In genomic region chr1:46941135-46941694, GRCh38 we compare ENCODE assay signal across 32 cellular contexts. TPM values are rescaled to one million over a fixed set of nuclear protein-coding genes. Genes with fewer than 3 reads are reported as not detected.
"Had no signal": no experiment of that assay in that cellular context is flagged by ENCODE, and none has a peak within 500 bp of the region (broad histone marks: within the 10 kb centered on the region; RNA-seq: fewer than 3 reads in every experiment).

Gene CYP4A11, minus strand, starts transcription at chr1:46941476. Its CDS starts 43 bp downstream, at chr1:46941433.

- H3K36me3 ChIP-seq: brain microvascular endothelial cell, SJSA1 had no signal

- DNase-seq: activated CD4-positive, alpha-beta T cell treated with anti-CD3 and anti-CD28 coated beads for 48 hours; activated CD4-positive, alpha-beta T cell treated with anti-CD3 and anti-CD28 coated beads, Interleukin-2, amount 50 U/mL, for 4 hours; activated CD4-positive, CD25-positive, alpha-beta regulatory T cell treated with anti-CD3 and anti-CD28 coated beads, Interleukin-2, amount 50 U/mL, for 72 hours; activated CD8-positive, alpha-beta memory T cell treated with anti-CD3 and anti-CD28 coated beads, Interleukin-2, amount 50 U/mL, for 48 hours; activated CD8-positive, alpha-beta T cell treated with anti-CD3 and anti-CD28 coated beads, Interleukin-2, amount 10 ng/mL, durations not matched to agents 7 days and 5 days; activated naive CD4-positive, alpha-beta T cell treated with Interleukin-2 at 50 U/mL for 16 hours; activated naive CD8-positive, alpha-beta T cell treated with anti-CD3 and anti-CD28 coated beads, Interleukin-2, amount 50 U/mL, for 24 hours; activated T-cell treated with anti-CD3 and anti-CD28 coated beads, Interleukin-2, amount 50 U/mL, for 1 hour; amygdala; brain microvascular endothelial cell; NCI-H1092 treated with DMSO at 0.1 percent for 48 hours; NCI-H1436; NCI-H1694 treated with DMSO at 0.1 percent for 48 hours; NCI-H2029 treated with DMSO at 0.1 percent for 48 hours; NCI-H345; NCI-H510A; NCI-H526 treated with DMSO at 0.1 percent for 48 hours; NCI-H82; OCI-M1; SHP77; SW 1271 had no signal

- H3K4me1 ChIP-seq: SJSA1 had no signal

- H3K27ac ChIP-seq: brain microvascular endothelial cell, KMS-11, RWPE1, SJSA1 had no signal

- H3K9me3 ChIP-seq: SJSA1 had no signal

- H3K4me2 ChIP-seq: KMS-11 had no signal

- ATAC-seq: activated CD8-positive, alpha-beta T cell treated with anti-CD3 and anti-CD28 coated beads, Interleukin-2, amount 10 ng/mL, durations not matched to agents 7 days and 5 days; activated naive CD4-positive, alpha-beta T cell treated with anti-CD3 and anti-CD28 coated beads, Interleukin-2, amount 50 U/mL, for 72 hours; activated naive CD8-positive, alpha-beta T cell treated with anti-CD3 and anti-CD28 coated beads, Interleukin-2, amount 50 U/mL, for 24 hours; Panc1; SK-N-SH treated with all-trans-retinoic acid at 6 μM for 48 hours; WTC11 had no signal

- H3K4me3 Mint-ChIP-seq: activated CD8-positive, alpha-beta T cell treated with anti-CD3 and anti-CD28 coated beads, Interleukin-2, amount 10 ng/mL, durations not matched to agents 7 days and 5 days; activated naive CD8-positive, alpha-beta T cell treated with anti-CD3 and anti-CD28 coated beads, Interleukin-2, amount 50 U/mL, for 24 hours; T-helper 2 cell treated with Interferon-gamma antibody and Interleukin-4, amounts not matched to agents 5 μg/mL and 100 μg/mL, for 36 hours; WTC11 had no signal

- H3K9ac ChIP-seq: KMS-11 had no signal

- H3K27me3 ChIP-seq: brain microvascular endothelial cell, SJSA1 had no signal

- H3K9me3 Mint-ChIP-seq: activated naive CD4-positive, alpha-beta T cell treated with anti-CD3 and anti-CD28 coated beads, Interleukin-2, amount 50 U/mL, for 72 hours; activated naive CD8-positive, alpha-beta T cell treated with anti-CD3 and anti-CD28 coated beads, Interleukin-2, amount 50 U/mL, for 24 hours; T-helper 2 cell treated with Interferon-gamma antibody and Interleukin-4, amounts not matched to agents 5 μg/mL and 100 μg/mL, for 36 hours; WTC11 had no signal

- FAIRE-seq: astrocyte had no signal

- H3K27ac Mint-ChIP-seq: activated CD8-positive, alpha-beta T cell treated with anti-CD3 and anti-CD28 coated beads, Interleukin-2, amount 10 ng/mL, durations not matched to agents 7 days and 5 days; activated naive CD4-positive, alpha-beta T cell treated with anti-CD3 and anti-CD28 coated beads, Interleukin-2, amount 50 U/mL, for 72 hours; activated naive CD8-positive, alpha-beta T cell treated with anti-CD3 and anti-CD28 coated beads, Interleukin-2, amount 50 U/mL, for 24 hours; T-helper 2 cell treated with Interferon-gamma antibody and Interleukin-4, amounts not matched to agents 5 μg/mL and 100 μg/mL, for 36 hours; WTC11 had no signal

- H3K36me3 Mint-ChIP-seq: activated naive CD4-positive, alpha-beta T cell treated with anti-CD3 and anti-CD28 coated beads, Interleukin-2, amount 50 U/mL, for 72 hours; WTC11 had no signal

- H3K4me3 ChIP-seq: SJSA1 had no signal

- H3K4me1 Mint-ChIP-seq: activated naive CD8-positive, alpha-beta T cell treated with anti-CD3 and anti-CD28 coated beads, Interleukin-2, amount 50 U/mL, for 24 hours; WTC11 had no signal

RNA-seq across cellular contexts. Expression of gene CYP4A11, which starts in this region (rescaled TPM):
- total RNA-seq: activated CD8-positive, alpha-beta T cell treated with anti-CD3 and anti-CD28 coated beads, Interleukin-2, amount 10 ng/mL, durations not matched to agents 7 days and 5 days; activated naive CD4-positive, alpha-beta T cell treated with anti-CD3 and anti-CD28 coated beads, Interleukin-2, amount 50 U/mL, for 72 hours; astrocyte; MCF 10A; SJSA1; T-helper 1 cell treated with Interleukin-12 subunit alpha and Interleukin-12 subunit beta and Interleukin-4 antibody, amounts not matched to agents 30 ng/mL and 1 ng/mL, for 36 hours had no signal
